Comparison of ENCODE assay signal across 1 cellular context in genomic region chr13:39483326-39483725, GRCh38.
TF ChIP-seq lines count a peak whose summit lies in the region.

No MANE protein-coding gene starts in this region.

TF ChIP-seq in GM23338, 12 proteins besides CTCF, POLR2A, EP300 and RAD21 (continued from another document):
- no peak for TF ChIP-seq ZNF462 (CRISPR knock-in tag; IDR thresholded peaks at IDR 0.05)
